9 cellular contexts compared by ENCODE assay signal in the genomic region with DNA sequence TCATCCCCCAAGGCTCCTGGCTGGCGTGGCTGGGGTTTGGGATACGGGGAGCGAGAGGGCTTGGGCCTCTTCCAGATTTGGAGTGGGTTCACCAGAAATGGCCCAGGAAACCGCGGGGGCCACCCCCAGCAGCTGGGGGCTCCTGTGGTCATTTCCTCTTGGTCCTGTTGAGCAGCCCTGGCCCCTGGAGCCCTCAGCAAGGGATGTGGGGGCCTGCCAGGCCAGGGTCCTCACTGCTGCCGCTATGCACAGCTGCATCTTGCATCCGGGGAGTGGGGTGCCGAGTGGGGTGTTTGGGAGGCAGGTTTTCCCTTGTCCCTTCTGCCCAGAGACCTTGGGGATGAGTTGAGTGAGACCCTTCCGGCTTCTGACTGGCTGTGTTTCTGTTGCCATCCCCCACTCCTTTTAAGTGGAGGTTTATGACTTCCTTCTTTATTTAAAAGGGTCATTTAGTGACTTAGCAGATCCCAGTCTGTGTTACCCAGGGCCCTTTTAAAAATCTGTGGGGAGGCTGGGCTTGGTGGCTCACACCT.
A peak's percentile ranks its signal among the peaks of the same experiment; 100 is the strongest.
DNase-seq lines count a peak whose midpoint lies in the region; ATAC-seq and TF ChIP-seq lines count a peak whose summit lies in the region.
"Had no signal": no experiment of that assay in that cellular context is flagged by ENCODE, and none has a peak within 500 bp of the region (broad histone marks: within the 10 kb centered on the region; RNA-seq: fewer than 3 reads in every experiment).

No MANE protein-coding gene starts in this region.

- no peaks in the 10 kb centered on the region for H3K27me3 Mint-ChIP-seq in activated T-helper 17 cell treated with anti-CD3 and anti-CD28 coated beads, Interleukin-2, amount 50 U/mL, for 72 hours

- DNase-seq in AG04450 (ENCODE audit: low read depth, low spot score) (no peak), mesenchymal stem cell (peak; percentile 56)
- DNase-seq in NK-92 treated with Interleukin-12 subunit alpha and Interleukin-12 subunit beta, amount 100 ng/mL, for 24 hours (lab: John Stamatoyannopoulos, UW) = no peak

- H3K27me3 ChIP-seq in AG04450 (ENCODE audit: control insufficient read depth, insufficient read depth, low read length) = no peaks in the 10 kb centered on the region
- no peaks in the 10 kb centered on the region for H3K27me3 ChIP-seq in HUES6 (ENCODE audit: control insufficient read depth, insufficient read depth, low read length)
- no peaks in the 10 kb centered on the region for H3K27me3 ChIP-seq in mesenchymal stem cell (ENCODE audit: control insufficient read depth in 1 of 2, insufficient read depth in 1 of 2, low read length in 2 of 2)

- no peak for TF ChIP-seq CTCF in AG04450 (IDR thresholded peaks at IDR 0.05; ENCODE audit: low read depth, low read length)

- H2BK12ac ChIP-seq in mesenchymal stem cell (ENCODE audit: low read length in 2 of 2) = peak overlapping the region; percentile 72 to 94

- H4K8ac ChIP-seq in mesenchymal stem cell (ENCODE audit: low read length) = peak overlapping the region; percentile 97

- peak overlapping the region; percentile 98 for H4K91ac ChIP-seq in mesenchymal stem cell (ENCODE audit: low read length)

- no peaks in the 10 kb centered on the region; the same call in 1 of the 2 replicates for H3K9me3 ChIP-seq in AG04450 (ENCODE audit: control insufficient read depth, insufficient read depth, low read length)
- no peaks in the 10 kb centered on the region for H3K9me3 ChIP-seq in HUES6 (ENCODE audit: control insufficient read depth, insufficient read depth, low read depth, low read length)
- H3K9me3 ChIP-seq in mesenchymal stem cell (ENCODE audit: control insufficient read depth, low read length) = no peaks in the 10 kb centered on the region

- H3K27ac ChIP-seq in AG04450 (ENCODE audit: low read depth, low read length) (peak overlapping the region; percentile 39), HUES6 (ENCODE audit: low read depth, low read length) (peak overlapping the region; percentile 26; the same call in 1 of the 2 replicates), mesenchymal stem cell (ENCODE audit: low read length, poor library complexity, severe bottlenecking) (peak overlapping the region; percentile 70)

- peak overlapping the region; percentile 24 for H3K4me2 ChIP-seq in mesenchymal stem cell (ENCODE audit: low read length, poor library complexity, severe bottlenecking)

- H2BK120ac ChIP-seq in mesenchymal stem cell (ENCODE audit: low read depth, low read length) = peak overlapping the region; percentile 86

- H3K79me1 ChIP-seq in mesenchymal stem cell (replicated peaks; ENCODE audit: low read length, poor library complexity, severe bottlenecking) = peaks cover 16% of the 10 kb centered on the region

- H2AK5ac ChIP-seq in mesenchymal stem cell (ENCODE audit: low read length, severe bottlenecking) = peak overlapping the region; percentile 61

- H3K4ac ChIP-seq in mesenchymal stem cell (ENCODE audit: low read depth in 1 of 2, low read length in 2 of 2) = peak overlapping the region; percentile 65 to 79

- ATAC-seq in activated T-helper 17 cell treated with anti-CD3 and anti-CD28 coated beads, Interleukin-2, amount 50 U/mL, for 72 hours (replicated peaks) = no peak
- ATAC-seq in GM18520 (IDR thresholded peaks at IDR 0.05; ENCODE audit: unreplicated experiment) = no peak
- ATAC-seq in GM19455 (IDR thresholded peaks at IDR 0.05; ENCODE audit: unreplicated experiment) = no peak
- ATAC-seq in HG02759 (IDR thresholded peaks at IDR 0.05; ENCODE audit: unreplicated experiment) = no peak

- H2AFZ ChIP-seq in mesenchymal stem cell (ENCODE audit: low read depth, low read length) = no peak overlapping the region

- H3K36me3 Mint-ChIP-seq in activated T-helper 17 cell treated with anti-CD3 and anti-CD28 coated beads, Interleukin-2, amount 50 U/mL, for 72 hours (ENCODE audit: low read depth) = peaks cover 98% of the 10 kb centered on the region

- peak overlapping the region; percentile 27 to 93 for H3K14ac ChIP-seq in mesenchymal stem cell (ENCODE audit: low read length in 2 of 2)

- H3K9me3 Mint-ChIP-seq in activated T-helper 17 cell treated with anti-CD3 and anti-CD28 coated beads, Interleukin-2, amount 50 U/mL, for 72 hours = no peaks in the 10 kb centered on the region

- H3K27ac Mint-ChIP-seq in activated T-helper 17 cell treated with anti-CD3 and anti-CD28 coated beads, Interleukin-2, amount 50 U/mL, for 72 hours = peak overlapping the region; percentile 97

- H3K9ac ChIP-seq in HUES6 (ENCODE audit: low read length) (peak overlapping the region; percentile 42), mesenchymal stem cell (ENCODE audit: low read length) (peak overlapping the region; percentile 36)

- H3K36me3 ChIP-seq in HUES6 (ENCODE audit: control insufficient read depth, insufficient read depth, low read length) (peaks cover 3% of the 10 kb centered on the region; the same call in 1 of the 2 replicates), mesenchymal stem cell (ENCODE audit: control insufficient read depth in 1 of 2, insufficient read depth in 2 of 2, low read depth in 1 of 2, low read length in 2 of 2) (peaks cover 14 to 42% of the 10 kb centered on the region in 2 experiments)

- no peak overlapping the region for H3K23ac ChIP-seq in mesenchymal stem cell (ENCODE audit: low read length in 2 of 2)

- CTCF ChIA-PET in AG04450 (lab: Charles Lee) = no interaction called here

- H3K4me3 Mint-ChIP-seq in activated T-helper 17 cell treated with anti-CD3 and anti-CD28 coated beads, Interleukin-2, amount 50 U/mL, for 72 hours = peak overlapping the region; percentile 94

- H3K4me3 ChIP-seq in AG04450 (ENCODE audit: low read depth, low read length) = no peak overlapping the region
- H3K4me3 ChIP-seq in HUES6 (ENCODE audit: low read depth, low read length) = peak overlapping the region; percentile 16; the same call in 1 of the 2 replicates
- peak overlapping the region in 1 of 2 experiments; percentile 37 for H3K4me3 ChIP-seq in mesenchymal stem cell (ENCODE audit: insufficient read depth in 1 of 2, low read depth in 1 of 2, low read length in 2 of 2)
- H3K4me3 ChIP-seq: SK-N-MC had no signal

- WGBS in mesenchymal stem cell = 9% methylated on average over 6 of the region's 9 CpGs

- peak overlapping the region; percentile 55 for H2BK15ac ChIP-seq in mesenchymal stem cell (ENCODE audit: low read depth, poor library complexity, severe bottlenecking)

- POLR2A ChIA-PET in AG04450 (lab: Yijun Ruan, JAX) = no interaction called here

- peak overlapping the region; percentile 91 to 94 for H3K18ac ChIP-seq in mesenchymal stem cell (ENCODE audit: low read depth in 1 of 2, low read length in 2 of 2)

- H3K4me1 ChIP-seq in HUES6 (ENCODE audit: control insufficient read depth, insufficient read depth, low read length) (peaks cover 53% of the 10 kb centered on the region), mesenchymal stem cell (ENCODE audit: control insufficient read depth, insufficient read depth, low read depth, low read length) (peaks cover 52% of the 10 kb centered on the region)

- H2BK5ac ChIP-seq in mesenchymal stem cell (ENCODE audit: low read depth, low read length, poor library complexity, severe bottlenecking) = no peak overlapping the region

- peaks cover 42% of the 10 kb centered on the region for H3K4me1 Mint-ChIP-seq in activated T-helper 17 cell treated with anti-CD3 and anti-CD28 coated beads, Interleukin-2, amount 50 U/mL, for 72 hours
